ENCODE assay signal across 23 cellular contexts in the genomic region with DNA sequence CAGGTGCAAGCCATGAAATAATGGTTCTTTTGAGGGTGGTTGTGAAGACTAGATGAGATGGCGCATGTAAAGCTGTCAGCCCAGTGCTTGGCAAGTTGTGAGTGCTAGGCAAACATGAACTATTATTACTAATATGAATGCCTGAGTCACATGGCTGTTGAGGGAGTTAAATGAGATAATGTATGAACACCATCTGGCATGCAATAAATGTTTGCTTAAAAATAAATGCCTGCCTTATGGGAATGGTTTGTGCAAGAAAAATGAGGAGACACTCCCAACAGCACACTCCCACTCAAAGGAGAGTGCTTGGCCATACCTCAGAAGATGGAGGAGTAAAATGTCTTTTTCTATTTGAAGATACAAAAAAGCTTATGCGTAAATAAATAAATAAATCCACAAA. TPM values are rescaled to one million over a fixed set of nuclear protein-coding genes. Genes with fewer than 3 reads are reported as not detected.
DNase-seq lines count a peak whose midpoint lies in the region; ATAC-seq and TF ChIP-seq lines count a peak whose summit lies in the region.
"Had no signal": no experiment of that assay in that cellular context is flagged by ENCODE, and none has a peak within 500 bp of the region (broad histone marks: within the 10 kb centered on the region; RNA-seq: fewer than 3 reads in every experiment).

No MANE protein-coding gene starts in this region.

- H3K36me3 Mint-ChIP-seq in activated naive CD8-positive, alpha-beta T cell treated with anti-CD3 and anti-CD28 coated beads, Interleukin-2, amount 10 ng/mL, durations not matched to agents 7 days and 5 days, result peaks cover 16% of the 10 kb centered on the region
- H3K36me3 Mint-ChIP-seq in activated naive CD8-positive, alpha-beta T cell treated with anti-CD3 and anti-CD28 coated beads for 36 hours, result peaks cover 5% of the 10 kb centered on the region
- H3K36me3 Mint-ChIP-seq in activated T-helper 17 cell treated with anti-CD3 and anti-CD28 coated beads, Interleukin-2, amount 50 U/mL, for 72 hours (ENCODE audit: low read depth), result peaks cover 58% of the 10 kb centered on the region

- H3K4me3 Mint-ChIP-seq in activated naive CD8-positive, alpha-beta T cell treated with anti-CD3 and anti-CD28 coated beads, Interleukin-2, amount 10 ng/mL, durations not matched to agents 7 days and 5 days, result no peak overlapping the region
- no peak overlapping the region for H3K4me3 Mint-ChIP-seq in activated naive CD8-positive, alpha-beta T cell treated with anti-CD3 and anti-CD28 coated beads for 36 hours
- H3K4me3 Mint-ChIP-seq in activated T-helper 17 cell treated with anti-CD3 and anti-CD28 coated beads, Interleukin-2, amount 50 U/mL, for 72 hours, result no peak overlapping the region
- H3K4me3 Mint-ChIP-seq: activated B cell treated with CpG ODN at 0.5 μM for 24 hours had no signal

- WGBS in hepatocyte (ENCODE audit: low lambda C conversion rate, missing lambda C conversion rate), result 92% methylated on average over 2 of the region's 2 CpGs

- H4K20me1 ChIP-seq in hepatocyte (ENCODE audit: insufficient read depth, poor library complexity, severe bottlenecking), result no peaks in the 10 kb centered on the region

- no peaks in the 10 kb centered on the region for H3K9me3 ChIP-seq in hepatocyte (ENCODE audit: low read depth)
- no peaks in the 10 kb centered on the region for H3K9me3 ChIP-seq in uterus
- H3K9me3 ChIP-seq: right atrium auricular region, upper lobe of left lung had no signal

- H3K27me3 ChIP-seq in hepatocyte, result no peaks in the 10 kb centered on the region
- no peaks in the 10 kb centered on the region for H3K27me3 ChIP-seq in uterus
- H3K27me3 ChIP-seq: foreskin keratinocyte, right atrium auricular region, upper lobe of left lung had no signal

- no peaks in the 10 kb centered on the region for H3K9me2 ChIP-seq in hepatocyte (replicated peaks; ENCODE audit: insufficient read depth)

- POLR2A ChIA-PET in activated naive CD8-positive, alpha-beta T cell treated with anti-CD3 and anti-CD28 coated beads, Interleukin-2, amount 10 ng/mL, durations not matched to agents 7 days and 5 days (lab: Charles Lee), result interaction anchor here (0.6 to 1.7 kb wide), 4 partner anchors 26 to 459 kb away, joined by 4 to 15 read pairs (median 4); no protein-coding TSS in a partner anchor

- peaks cover 13% of the 10 kb centered on the region for H3K79me2 ChIP-seq in hepatocyte

- H3K9me3 Mint-ChIP-seq in activated naive CD8-positive, alpha-beta T cell treated with anti-CD3 and anti-CD28 coated beads, Interleukin-2, amount 10 ng/mL, durations not matched to agents 7 days and 5 days, result no peaks in the 10 kb centered on the region
- no peaks in the 10 kb centered on the region for H3K9me3 Mint-ChIP-seq in activated naive CD8-positive, alpha-beta T cell treated with anti-CD3 and anti-CD28 coated beads for 36 hours
- no peaks in the 10 kb centered on the region for H3K9me3 Mint-ChIP-seq in activated T-helper 17 cell treated with anti-CD3 and anti-CD28 coated beads, Interleukin-2, amount 50 U/mL, for 72 hours
- H3K9me3 Mint-ChIP-seq: activated B cell treated with CpG ODN at 0.5 μM for 24 hours had no signal

- no peaks in the 10 kb centered on the region for H3K27me3 Mint-ChIP-seq in activated naive CD8-positive, alpha-beta T cell treated with anti-CD3 and anti-CD28 coated beads, Interleukin-2, amount 10 ng/mL, durations not matched to agents 7 days and 5 days
- no peaks in the 10 kb centered on the region for H3K27me3 Mint-ChIP-seq in activated naive CD8-positive, alpha-beta T cell treated with anti-CD3 and anti-CD28 coated beads for 36 hours
- H3K27me3 Mint-ChIP-seq in activated T-helper 17 cell treated with anti-CD3 and anti-CD28 coated beads, Interleukin-2, amount 50 U/mL, for 72 hours, result no peaks in the 10 kb centered on the region
- H3K27me3 Mint-ChIP-seq: activated B cell treated with CpG ODN at 0.5 μM for 24 hours had no signal

- no peak for TF ChIP-seq POLR2A in uterus (IDR thresholded peaks at IDR 0.05)

- H3K36me3 ChIP-seq in hepatocyte (replicated peaks; ENCODE audit: insufficient read depth, low read depth) (no peaks in the 10 kb centered on the region), uterus (no peaks in the 10 kb centered on the region)

- intact Hi-C loops in uterus (cut with DNase I; ENCODE audit: low total_unique reads), result no loop called here

- TF ChIP-seq CTCF in hepatocyte (IDR thresholded peaks at IDR 0.05; ENCODE audit: poor library complexity), result no peak
- no peak for TF ChIP-seq CTCF in uterus (IDR thresholded peaks at IDR 0.05)
- TF ChIP-seq CTCF in GM20000 (IDR thresholded peaks at IDR 0.05; ENCODE audit: extremely low read depth, missing control alignments), result no peak

- H3K4me3 ChIP-seq in hepatocyte (no peak overlapping the region), uterus (no peak overlapping the region)
- H3K4me3 ChIP-seq: GM12878, right atrium auricular region, upper lobe of left lung had no signal

- H3K4me2 ChIP-seq in hepatocyte, result no peak overlapping the region

- H3K27ac Mint-ChIP-seq in activated naive CD8-positive, alpha-beta T cell treated with anti-CD3 and anti-CD28 coated beads, Interleukin-2, amount 10 ng/mL, durations not matched to agents 7 days and 5 days, result peak overlapping the region; percentile 58
- no peak overlapping the region for H3K27ac Mint-ChIP-seq in activated naive CD8-positive, alpha-beta T cell treated with anti-CD3 and anti-CD28 coated beads for 36 hours
- H3K27ac Mint-ChIP-seq in activated T-helper 17 cell treated with anti-CD3 and anti-CD28 coated beads, Interleukin-2, amount 50 U/mL, for 72 hours, result peak overlapping the region; percentile 8
- H3K27ac Mint-ChIP-seq: activated B cell treated with CpG ODN at 0.5 μM for 24 hours had no signal

- H2AFZ ChIP-seq in hepatocyte, result no peak overlapping the region

- H3K4me1 ChIP-seq in hepatocyte (ENCODE audit: insufficient read depth) (peaks cover 35% of the 10 kb centered on the region), uterus (no peaks in the 10 kb centered on the region)
- H3K4me1 ChIP-seq: foreskin keratinocyte had no signal

- H3K4me1 Mint-ChIP-seq in activated naive CD8-positive, alpha-beta T cell treated with anti-CD3 and anti-CD28 coated beads, Interleukin-2, amount 10 ng/mL, durations not matched to agents 7 days and 5 days, result peaks cover 29% of the 10 kb centered on the region
- H3K4me1 Mint-ChIP-seq in activated naive CD8-positive, alpha-beta T cell treated with anti-CD3 and anti-CD28 coated beads for 36 hours, result peaks cover 24% of the 10 kb centered on the region
- H3K4me1 Mint-ChIP-seq in activated T-helper 17 cell treated with anti-CD3 and anti-CD28 coated beads, Interleukin-2, amount 50 U/mL, for 72 hours, result no peaks in the 10 kb centered on the region

- no peak for DNase-seq in activated naive CD8-positive, alpha-beta T cell treated with anti-CD3 and anti-CD28 coated beads, Interleukin-2, amount 10 ng/mL, durations not matched to agents 7 days and 5 days
- no peak for DNase-seq in activated naive CD8-positive, alpha-beta T cell treated with anti-CD3 and anti-CD28 coated beads for 36 hours
- DNase-seq in hepatocyte (ENCODE audit: low spot score), result no peak
- no peak for DNase-seq in uterus
- DNase-seq in stimulated activated CD4-positive, alpha-beta T cell treated with anti-CD3 and anti-CD28 coated beads, Interleukin-4, amount 100 ng/mL, for 1 hour, result no peak
- DNase-seq in OCI-M2 (lab: John Stamatoyannopoulos, UW; ENCODE audit: unreplicated experiment), result no peak
- DNase-seq in GM20000 (ENCODE audit: low spot score), result no peak
- DNase-seq: activated B cell treated with CpG ODN at 0.5 μM for 24 hours; activated effector memory CD4-positive, alpha-beta T cell treated with anti-CD3 and anti-CD28 coated beads, Interleukin-2, amount 50 U/mL, for 16 hours; foreskin keratinocyte; GDM1; Kasumi-1; kidney glomerular epithelial cell; NCI-H1092; NCI-H2107; NCI-H526 treated with DMSO at 0.1 percent for 48 hours; OCI-M1; stimulated activated CD4-positive, alpha-beta T cell treated with anti-CD3 and anti-CD28 coated beads, Interleukin-15, amount 100 ng/mL, for 24 hours; stimulated activated naive CD4-positive, alpha-beta T cell treated with Interleukin-2 at 50 U/mL for 16 hours; upper lobe of left lung had no signal

- H3K27ac ChIP-seq in hepatocyte (peak overlapping the region; percentile 94), uterus (peak overlapping the region; percentile 48 to 63)
- H3K27ac ChIP-seq: foreskin keratinocyte, right atrium auricular region had no signal

- no peak for ATAC-seq in activated naive CD8-positive, alpha-beta T cell treated with anti-CD3 and anti-CD28 coated beads, Interleukin-2, amount 10 ng/mL, durations not matched to agents 7 days and 5 days (ENCODE audit: low read depth)
- no peak for ATAC-seq in activated T-helper 17 cell treated with anti-CD3 and anti-CD28 coated beads, Interleukin-2, amount 50 U/mL, for 72 hours (replicated peaks)
- ATAC-seq: foreskin keratinocyte, GM12878 had no signal

RNA-seq across cellular contexts. Expression of a gene that starts 3.6 kb away (rescaled TPM):
- total RNA-seq in activated naive CD8-positive, alpha-beta T cell treated with anti-CD3 and anti-CD28 coated beads, Interleukin-2, amount 10 ng/mL, durations not matched to agents 7 days and 5 days, result 10 to 100 TPM; 77.6 to 81.4 TPM
- total RNA-seq in activated naive CD8-positive, alpha-beta T cell treated with anti-CD3 and anti-CD28 coated beads for 36 hours, result 10 to 100 TPM; 38.9 to 41.6 TPM
- 100 to 1,000 TPM in 1 of 2 donors, 10 to 100 TPM in 1; 73.1 to 141 TPM for total RNA-seq in activated T-helper 17 cell treated with anti-CD3 and anti-CD28 coated beads, Interleukin-2, amount 50 U/mL, for 72 hours
- total RNA-seq in hepatocyte (34.6 and 57.6 TPM in 2 replicates), uterus (100 to 1,000 TPM in 1 of 4 donors, 10 to 100 TPM in 3; 19.9 to 143 (median 39.4) TPM)
- polyA plus RNA-seq in hepatocyte, result 31.3 and 38.1 TPM in 2 replicates

RNA-seq across cellular contexts. Expression of a gene that starts 6.1 kb away (rescaled TPM):
- total RNA-seq in activated naive CD8-positive, alpha-beta T cell treated with anti-CD3 and anti-CD28 coated beads, Interleukin-2, amount 10 ng/mL, durations not matched to agents 7 days and 5 days, result 10 to 100 TPM; 14.3 to 18.6 TPM
- 1 to 10 TPM; 1.7 to 4.3 TPM for total RNA-seq in activated naive CD8-positive, alpha-beta T cell treated with anti-CD3 and anti-CD28 coated beads for 36 hours
- total RNA-seq in activated T-helper 17 cell treated with anti-CD3 and anti-CD28 coated beads, Interleukin-2, amount 50 U/mL, for 72 hours, result 10 to 100 TPM; 13.4 to 37.8 TPM
- total RNA-seq in hepatocyte, result 0.67 TPM in 1 of 2 replicates, not detected in the other
- 5.4 and 11.2 TPM in 2 replicates for polyA plus RNA-seq in hepatocyte
- 10 to 100 TPM in 1 of 4 donors, 1 to 10 TPM in 2, not detected in 1; 1.4 to 16.7 (median 2.3) TPM for total RNA-seq in uterus

RNA-seq across cellular contexts. Expression of a gene that starts 23.4 kb away (rescaled TPM):
- total RNA-seq in activated naive CD8-positive, alpha-beta T cell treated with anti-CD3 and anti-CD28 coated beads, Interleukin-2, amount 10 ng/mL, durations not matched to agents 7 days and 5 days, result 100 to 1,000 TPM; 135 to 139 TPM
- 10 to 100 TPM; 11.8 to 12.1 TPM for total RNA-seq in activated naive CD8-positive, alpha-beta T cell treated with anti-CD3 and anti-CD28 coated beads for 36 hours
- total RNA-seq in activated T-helper 17 cell treated with anti-CD3 and anti-CD28 coated beads, Interleukin-2, amount 50 U/mL, for 72 hours, result 100 to 1,000 TPM in 1 of 2 donors, 10 to 100 TPM in 1; 34.7 to 107 TPM
- total RNA-seq in hepatocyte, result 19.3 and 20.1 TPM in 2 replicates
- 82.1 and 103 TPM in 2 replicates for polyA plus RNA-seq in hepatocyte
- total RNA-seq in uterus, result 100 to 1,000 TPM in 1 of 4 donors, 10 to 100 TPM in 2, 1 to 10 TPM in 1; 9.2 to 158 (median 36.4) TPM

RNA-seq across cellular contexts. Expression of a gene that starts 27.7 kb away (rescaled TPM):
- total RNA-seq in activated naive CD8-positive, alpha-beta T cell treated with anti-CD3 and anti-CD28 coated beads, Interleukin-2, amount 10 ng/mL, durations not matched to agents 7 days and 5 days, result 1 to 10 TPM; 2.4 to 3.0 TPM
- total RNA-seq in activated naive CD8-positive, alpha-beta T cell treated with anti-CD3 and anti-CD28 coated beads for 36 hours, result 1 to 10 TPM in 1 of 2 experiments, under 1 TPM in 1; 0.74 to 1.1 TPM
- 1 to 10 TPM; 1.1 to 3.7 TPM for total RNA-seq in activated T-helper 17 cell treated with anti-CD3 and anti-CD28 coated beads, Interleukin-2, amount 50 U/mL, for 72 hours
- total RNA-seq in hepatocyte (0.56 and 0.60 TPM in 2 replicates), uterus (1 to 10 TPM in 1 of 4 donors, under 1 TPM in 1, not detected in 2; 0.21 to 1.3 TPM)
- polyA plus RNA-seq in hepatocyte, result 0.10 and 0.19 TPM in 2 replicates

RNA-seq across cellular contexts. Expression of a gene that starts 43.6 kb away (rescaled TPM):
- 100 to 1,000 TPM; 123 to 133 TPM for total RNA-seq in activated naive CD8-positive, alpha-beta T cell treated with anti-CD3 and anti-CD28 coated beads, Interleukin-2, amount 10 ng/mL, durations not matched to agents 7 days and 5 days
- 100 to 1,000 TPM; 125 to 127 TPM for total RNA-seq in activated naive CD8-positive, alpha-beta T cell treated with anti-CD3 and anti-CD28 coated beads for 36 hours
- 100 to 1,000 TPM; 111 to 147 TPM for total RNA-seq in activated T-helper 17 cell treated with anti-CD3 and anti-CD28 coated beads, Interleukin-2, amount 50 U/mL, for 72 hours
- total RNA-seq in hepatocyte, result 107 and 123 TPM in 2 replicates
- polyA plus RNA-seq in hepatocyte, result 212 and 236 TPM in 2 replicates
- 10 to 100 TPM; 15.6 to 78.5 (median 64.5) TPM for total RNA-seq in uterus
